ENCODE assay signal across 14 cellular contexts in genomic region chr11:91871048-91871447, GRCh38.
"Had no signal": no experiment of that assay in that cellular context is flagged by ENCODE, and none has a peak within 500 bp of the region (broad histone marks: within the 10 kb centered on the region; RNA-seq: fewer than 3 reads in every experiment).

No MANE protein-coding gene starts in this region.

- H3K9me3 ChIP-seq: heart right ventricle, sigmoid colon, stomach, thoracic aorta had no signal

- H3K36me3 ChIP-seq: heart right ventricle, sigmoid colon, stomach, thoracic aorta had no signal

- ATAC-seq: left lobe of liver; naive thymus-derived CD4-positive, alpha-beta T cell had no signal

- H3K27ac ChIP-seq: heart right ventricle, sigmoid colon, skin epidermis, stomach, thoracic aorta had no signal

- DNase-seq: heart right ventricle; hypothalamus; mammary epithelial cell; naive thymus-derived CD4-positive, alpha-beta T cell; posterior cingulate gyrus; sigmoid colon; stimulated activated CD4-positive, alpha-beta T cell treated with anti-CD3 and anti-CD28 coated beads, Interleukin-12 subunit alpha, Interleukin-12 subunit beta, amount 100 ng/mL, for 4 hours; stimulated activated naive CD4-positive, alpha-beta T cell; stomach; substantia nigra; trophoblast cell had no signal

- H3K27me3 ChIP-seq: sigmoid colon, stomach had no signal

- H3K4me3 ChIP-seq: heart right ventricle, sigmoid colon, skin epidermis, stomach, thoracic aorta had no signal
